ENCODE assay signal across 8 cellular contexts in genomic region chr7:74183653-74184450, GRCh38. TPM values are rescaled to one million over a fixed set of nuclear protein-coding genes. Genes with fewer than 3 reads are reported as not detected.
DNase-seq lines count a peak whose midpoint lies in the region; TF ChIP-seq lines count a peak whose summit lies in the region.

No MANE protein-coding gene starts in this region.

- peak overlapping the region; percentile 38 for H3K27ac ChIP-seq in OCI-LY7 (ENCODE audit: low read depth, low read length, poor library complexity, severe bottlenecking)
- peak overlapping the region in 4 of 59 donors; percentile 1 to 51 (median 30) for H3K27ac ChIP-seq in dorsolateral prefrontal cortex

- H3K4me1 ChIP-seq in OCI-LY7 (ENCODE audit: insufficient read depth, low read length, poor library complexity, severe bottlenecking) = peaks cover 61% of the 10 kb centered on the region

- H3K36me3 ChIP-seq in OCI-LY7 (ENCODE audit: insufficient read depth, low read length) = peaks cover 98% of the 10 kb centered on the region

- peaks cover 100% of the 10 kb centered on the region for H3K79me2 ChIP-seq in OCI-LY7 (ENCODE audit: insufficient read depth, low read depth, low read length)

- intact Hi-C loops in OCI-LY7 (cut with micrococcal nuclease; ENCODE audit: unreplicated experiment) (loop anchor here (1.0 to 5.0 kb wide), 2 partner anchors 102 to 117 kb away; partner anchors contain the start of gene LIMK1), dorsolateral prefrontal cortex (cut with DNase I) (no loop called here)

- H3K9me2 ChIP-seq in OCI-LY7 (ENCODE audit: insufficient read depth, low read length) = no peaks in the 10 kb centered on the region

- no peaks in the 10 kb centered on the region for H3K9me3 ChIP-seq in OCI-LY7 (ENCODE audit: low read length)

- no peak overlapping the region for H2AFZ ChIP-seq in OCI-LY7 (ENCODE audit: low read length)

- H3K4me2 ChIP-seq in OCI-LY7 (ENCODE audit: low read length) = no peak overlapping the region; the same call in 1 of the 2 replicates

- H3K27me3 ChIP-seq in dorsolateral prefrontal cortex = no peaks in the 10 kb centered on the region

- peak; percentile 38 for DNase-seq in NCI-H82 (lab: John Stamatoyannopoulos, UW)
- no peak for DNase-seq in NCI-H82 treated with DMSO at 0.1 percent for 48 hours (lab: John Stamatoyannopoulos, UW; ENCODE audit: unreplicated experiment)
- peak; percentile 48 for DNase-seq in OCI-LY7 (ENCODE audit: low spot score)
- DNase-seq in cerebellar cortex (ENCODE audit: low spot score) = peak; percentile 40
- no peak for DNase-seq in retinal pigment epithelial cell (ENCODE audit: low read depth)
- DNase-seq in NK-92 (lab: John Stamatoyannopoulos, UW; ENCODE audit: unreplicated experiment) = no peak
- no peak for DNase-seq in dorsolateral prefrontal cortex
- no peak for DNase-seq in hepatic stellate cell (ENCODE audit: low spot score)

- no TSS peak for BruUV-seq in OCI-LY7 (replicated peaks; lab: Mats Ljungman, UMichigan)

- CTCF ChIA-PET in OCI-LY7 (lab: Charles Lee; ENCODE audit: unreplicated experiment) = interaction anchor here (0.8 to 1.8 kb wide), 3 partner anchors 9 to 116 kb away, joined by 3 to 10 read pairs (median 8); partner anchors contain the start of gene EIF4H

- H4K20me1 ChIP-seq in OCI-LY7 (ENCODE audit: insufficient read depth, low read length) = peaks cover 56% of the 10 kb centered on the region

- no peak overlapping the region for H3K4me3 ChIP-seq in OCI-LY7 (ENCODE audit: low read depth, low read length, poor library complexity, severe bottlenecking)
- no peak overlapping the region for H3K4me3 ChIP-seq in retinal pigment epithelial cell (ENCODE audit: low read length)
- H3K4me3 ChIP-seq in dorsolateral prefrontal cortex = no peak overlapping the region

- TF ChIP-seq CTCF in OCI-LY7 (conservative IDR thresholded peaks at IDR 0.05; ENCODE audit: low read length) = peak; percentile 86
- peak; percentile 55 for TF ChIP-seq CTCF in retinal pigment epithelial cell (conservative IDR thresholded peaks at IDR 0.05; ENCODE audit: low read depth, low read length)
- TF ChIP-seq CTCF in dorsolateral prefrontal cortex (IDR thresholded peaks at IDR 0.05 in 54 of 56, conservative IDR thresholded peaks at IDR 0.05 in 2 of 56; ENCODE audit: low read depth in 1 of 56, partially characterized antibody in 56 of 56) = peak in 2 of 56 donors; percentile 8 to 12

- POLR2A ChIA-PET in OCI-LY7 (lab: Charles Lee) = interaction anchor here (0.5 to 1.2 kb wide), 3 partner anchors 9 to 114 kb away, joined by 4 to 6 read pairs (median 5); partner anchors contain the start of gene EIF4H

RNA-seq across cellular contexts. Expression of gene EIF4H, which starts 9.7 kb away (rescaled TPM):
- total RNA-seq in OCI-LY7 (2014; rRNA removed; shearing (Covaris generic)) = 202 and 231 TPM in 2 replicates
- 329 and 345 TPM in 2 replicates for total RNA-seq in OCI-LY7 (2022)
- total RNA-seq in dorsolateral prefrontal cortex = 100 to 1,000 TPM; 190 to 323 (median 261) TPM

RNA-seq across cellular contexts. Expression of gene LAT2, which starts 26.0 kb away (rescaled TPM):
- total RNA-seq in OCI-LY7 (2014; rRNA removed; shearing (Covaris generic)) = 41.1 and 48.3 TPM in 2 replicates
- total RNA-seq in OCI-LY7 (2022) = 79.1 and 93.8 TPM in 2 replicates
- 10 to 100 TPM in 67 of 120 experiments, 1 to 10 TPM in 53; 1.2 to 28.5 (median 10.6) TPM for total RNA-seq in dorsolateral prefrontal cortex

Comparison
In these comparisons a context has a peak if more than half of its experiments do, and no peak if none do; other contexts are left out.
1. DNase-seq: peak in NCI-H82 (single experiment), OCI-LY7 (single experiment) and cerebellar cortex (single experiment); none in NCI-H82 treated with DMSO at 0.1 percent for 48 hours (single experiment), retinal pigment epithelial cell (single experiment), NK-92 (single experiment), dorsolateral prefrontal cortex (0 of 10) and hepatic stellate cell (single experiment).